In the genomic region with DNA sequence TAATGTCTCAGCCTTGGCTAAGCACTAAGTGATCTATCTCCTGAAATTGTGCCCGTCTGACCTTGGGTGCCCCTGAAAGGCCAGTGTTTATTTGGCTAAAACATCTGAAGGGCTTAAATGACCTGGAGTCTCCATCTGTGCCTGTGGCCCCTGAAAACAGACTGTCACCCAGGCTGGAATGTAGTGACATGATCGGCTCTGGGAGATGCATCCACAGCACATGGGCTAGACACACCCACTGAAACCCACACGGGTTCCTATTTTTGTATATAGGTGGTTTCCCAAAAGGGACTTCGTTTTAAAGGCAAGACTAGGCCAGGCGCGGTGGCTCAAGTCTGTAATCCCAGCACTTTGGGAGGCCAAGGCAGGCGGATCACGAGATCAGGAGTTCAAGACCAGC, we compare ENCODE assay signal across 9 cellular contexts. TPM values are rescaled to one million over a fixed set of nuclear protein-coding genes. Genes with fewer than 3 reads are reported as not detected.
DNase-seq lines count a peak whose midpoint lies in the region; ATAC-seq, FAIRE-seq and TF ChIP-seq lines count a peak whose summit lies in the region.
"Had no signal": no experiment of that assay in that cellular context is flagged by ENCODE, and none has a peak within 500 bp of the region (broad histone marks: within the 10 kb centered on the region; RNA-seq: fewer than 3 reads in every experiment).

No MANE protein-coding gene starts in this region.

- TF ChIP-seq CTCF in GM10248 (IDR thresholded peaks at IDR 0.05; ENCODE audit: control extremely low read depth, extremely low read depth, low read depth, missing control alignments): no peak

- CTCF ChIA-PET in GM10248 (lab: Yijun Ruan, JAX): interaction anchor here (1.2 to 1.9 kb wide), 2 partner anchors 11 to 24 kb away, joined by 3 to 8 read pairs; no protein-coding TSS in a partner anchor
- CTCF ChIA-PET in activated CD4-positive, alpha-beta memory T cell treated with anti-CD3 and anti-CD28 coated beads, Interleukin-2, amount 10 ng/mL, durations not matched to agents 7 days and 5 days (lab: Charles Lee): no interaction called here

- H3K4me1 Mint-ChIP-seq in activated CD4-positive, alpha-beta memory T cell treated with anti-CD3 and anti-CD28 coated beads, Interleukin-2, amount 10 ng/mL, durations not matched to agents 7 days and 5 days: peaks cover 43% of the 10 kb centered on the region
- H3K4me1 Mint-ChIP-seq in naive B cell: peaks cover 49 to 68% (median 60%) of the 10 kb centered on the region in 3 donors

- DNase-seq in GM10248 (ENCODE audit: extremely low spot score) (peak; percentile 69), naive B cell (peak; percentile 76), mucosa of gallbladder (ENCODE audit: low spot score) (no peak), NCI-H748 (lab: John Stamatoyannopoulos, UW; ENCODE audit: unreplicated experiment) (no peak), urothelium cell line (ENCODE audit: low spot score) (no peak), HuH-7 (ENCODE audit: low spot score) (no peak)
- peak; percentile 22 for DNase-seq in activated CD4-positive, alpha-beta memory T cell treated with anti-CD3 and anti-CD28 coated beads, Interleukin-2, amount 10 ng/mL, durations not matched to agents 7 days and 5 days

- peak overlapping the region; percentile 78 for H3K27ac Mint-ChIP-seq in activated CD4-positive, alpha-beta memory T cell treated with anti-CD3 and anti-CD28 coated beads, Interleukin-2, amount 10 ng/mL, durations not matched to agents 7 days and 5 days
- H3K27ac Mint-ChIP-seq in naive B cell: peak overlapping the region; percentile 98 to 99 (median 98)

- no peaks in the 10 kb centered on the region for H3K9me3 Mint-ChIP-seq in activated CD4-positive, alpha-beta memory T cell treated with anti-CD3 and anti-CD28 coated beads, Interleukin-2, amount 10 ng/mL, durations not matched to agents 7 days and 5 days
- H3K9me3 Mint-ChIP-seq in naive B cell: peaks cover 0 to 5% (median 0%) of the 10 kb centered on the region in 7 donors

- FAIRE-seq in urothelium cell line (lab: Jason Lieb, UNC): no peak

- no peak overlapping the region for H3K4me3 Mint-ChIP-seq in activated CD4-positive, alpha-beta memory T cell treated with anti-CD3 and anti-CD28 coated beads, Interleukin-2, amount 10 ng/mL, durations not matched to agents 7 days and 5 days
- H3K4me3 Mint-ChIP-seq in naive B cell: peak overlapping the region; percentile 82 to 95 (median 92)

- POLR2A ChIA-PET in GM10248 (lab: Yijun Ruan, JAX): no interaction called here
- POLR2A ChIA-PET in activated CD4-positive, alpha-beta memory T cell treated with anti-CD3 and anti-CD28 coated beads, Interleukin-2, amount 10 ng/mL, durations not matched to agents 7 days and 5 days (lab: Charles Lee): interaction anchor here (0.7 kb wide), 1 partner anchor 23 kb away, joined by 3 read pairs; no protein-coding TSS in a partner anchor

- H3K27me3 Mint-ChIP-seq in activated CD4-positive, alpha-beta memory T cell treated with anti-CD3 and anti-CD28 coated beads, Interleukin-2, amount 10 ng/mL, durations not matched to agents 7 days and 5 days: peaks cover 8% of the 10 kb centered on the region
- H3K27me3 Mint-ChIP-seq in naive B cell: no peaks in the 10 kb centered on the region

- ATAC-seq in HG02610 (IDR thresholded peaks at IDR 0.05; ENCODE audit: unreplicated experiment) (peak; percentile 60), naive B cell (ENCODE audit: low read depth in 2 of 2) (peak; percentile 80 to 82)
- ATAC-seq: Panc1 had no signal

- H3K36me3 Mint-ChIP-seq in activated CD4-positive, alpha-beta memory T cell treated with anti-CD3 and anti-CD28 coated beads, Interleukin-2, amount 10 ng/mL, durations not matched to agents 7 days and 5 days (ENCODE audit: low read depth): no peaks in the 10 kb centered on the region
- no peaks in the 10 kb centered on the region for H3K36me3 Mint-ChIP-seq in naive B cell

RNA-seq across cellular contexts. Expression of a gene that starts 13.5 kb away (rescaled TPM):
- total RNA-seq in activated CD4-positive, alpha-beta memory T cell treated with anti-CD3 and anti-CD28 coated beads, Interleukin-2, amount 10 ng/mL, durations not matched to agents 7 days and 5 days: not detected
- 1 to 10 TPM in 5 of 6 donors, not detected in 1; 1.3 to 2.9 (median 1.6) TPM for polyA plus RNA-seq in naive B cell (ENCODE audit: low read depth in 6 of 6)
- total RNA-seq in mucosa of gallbladder: 5.2 TPM

RNA-seq across cellular contexts. Expression of a gene that starts 35.7 kb away (rescaled TPM):
- total RNA-seq in activated CD4-positive, alpha-beta memory T cell treated with anti-CD3 and anti-CD28 coated beads, Interleukin-2, amount 10 ng/mL, durations not matched to agents 7 days and 5 days: 1 to 10 TPM; 3.3 TPM
- polyA plus RNA-seq in naive B cell (ENCODE audit: low read depth in 6 of 6): 1 to 10 TPM in 1 of 6 donors, under 1 TPM in 5; 0.40 to 1.1 (median 0.65) TPM
- 377 TPM for total RNA-seq in mucosa of gallbladder

RNA-seq across cellular contexts. Expression of a gene that starts 48.9 kb away (rescaled TPM):
- 10 to 100 TPM; 95.4 to 96.8 TPM for total RNA-seq in activated CD4-positive, alpha-beta memory T cell treated with anti-CD3 and anti-CD28 coated beads, Interleukin-2, amount 10 ng/mL, durations not matched to agents 7 days and 5 days
- polyA plus RNA-seq in naive B cell (ENCODE audit: low read depth in 6 of 6): 10 to 100 TPM; 14.9 to 37.9 (median 24.5) TPM
- 41.8 TPM for total RNA-seq in mucosa of gallbladder

Comparison
In these comparisons a context has a peak if more than half of its experiments do, and no peak if none do; other contexts are left out.
1. DNase-seq: peak in GM10248 (single experiment), activated CD4-positive, alpha-beta memory T cell treated with anti-CD3 and anti-CD28 coated beads, Interleukin-2, amount 10 ng/mL, durations not matched to agents 7 days and 5 days (single experiment) and naive B cell (single experiment); none in mucosa of gallbladder (single experiment), NCI-H748 (single experiment), urothelium cell line (single experiment) and HuH-7 (single experiment).
2. RNA of a gene that starts 35.7 kb away (total RNA-seq): 377 TPM in mucosa of gallbladder (single experiment); 3.3 TPM in activated CD4-positive, alpha-beta memory T cell treated with anti-CD3 and anti-CD28 coated beads, Interleukin-2, amount 10 ng/mL, durations not matched to agents 7 days and 5 days; every median in the first group is over 10 times any median in the second.